In the genomic region with DNA sequence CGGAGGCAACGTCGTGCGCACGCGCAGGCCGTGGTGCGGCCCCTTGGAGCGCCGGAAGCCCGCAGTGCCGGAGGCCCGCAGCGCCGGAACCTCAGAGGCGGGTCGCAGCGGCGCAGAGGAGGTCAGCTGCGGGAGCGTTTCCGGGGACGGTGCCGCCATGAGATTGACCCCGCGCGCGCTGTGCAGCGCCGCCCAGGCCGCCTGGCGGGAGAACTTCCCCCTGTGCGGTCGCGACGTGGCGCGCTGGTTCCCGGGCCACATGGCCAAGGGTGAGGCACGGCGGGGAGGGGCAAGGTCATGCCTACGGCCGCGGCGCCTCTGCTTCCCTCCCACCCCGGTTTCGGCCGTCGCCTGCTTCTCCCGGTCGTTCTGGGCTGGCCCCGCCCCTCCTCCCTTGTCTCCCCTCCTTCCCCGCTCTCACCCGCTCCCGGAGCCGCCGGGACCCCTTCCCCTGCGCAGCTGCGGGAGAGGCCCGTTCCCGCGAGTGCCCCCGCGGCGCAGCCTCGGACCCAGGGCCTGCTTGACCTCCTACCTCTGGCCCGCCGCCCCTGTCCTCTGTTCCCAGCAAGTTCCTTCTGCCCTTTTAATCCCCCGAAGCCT, we compare ENCODE assay signal across 1 cellular context.
TF ChIP-seq lines count a peak whose summit lies in the region.

MTG1 (plus strand) TSS at position 94 of the 600 bp plus-strand sequence; CDS start at position 158, 64 bp downstream.

TF ChIP-seq in HepG2, 621 proteins besides CTCF, POLR2A, EP300 and RAD21 (continued from another document and continues in another):
- TF ChIP-seq, protein P1, sequence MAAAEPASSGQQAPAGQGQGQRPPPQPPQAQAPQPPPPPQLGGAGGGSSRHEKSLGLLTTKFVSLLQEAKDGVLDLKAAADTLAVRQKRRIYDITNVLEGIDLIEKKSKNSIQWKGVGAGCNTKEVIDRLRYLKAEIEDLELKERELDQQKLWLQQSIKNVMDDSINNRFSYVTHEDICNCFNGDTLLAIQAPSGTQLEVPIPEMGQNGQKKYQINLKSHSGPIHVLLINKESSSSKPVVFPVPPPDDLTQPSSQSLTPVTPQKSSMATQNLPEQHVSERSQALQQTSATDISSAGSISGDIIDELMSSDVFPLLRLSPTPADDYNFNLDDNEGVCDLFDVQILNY (CRISPR knock-in tag; conservative IDR thresholded peaks at IDR 0.05), result peak; percentile 83
- TF ChIP-seq ZNF350 (CRISPR knock-in tag; IDR thresholded peaks at IDR 0.05; ENCODE audit: borderline replicate concordance, low read depth) (peak; percentile 76), NFRKB (IDR thresholded peaks at IDR 0.05) (no peak), MED1 (CRISPR knock-in tag; IDR thresholded peaks at IDR 0.05) (peak; percentile 78), CCAR2 (optimal IDR thresholded peaks at IDR 0.05; ENCODE audit: low read depth, low read length) (no peak), ARNT (IDR thresholded peaks at IDR 0.05) (no peak), ZSCAN31 (CRISPR knock-in tag; IDR thresholded peaks at IDR 0.05; ENCODE audit: low read depth) (peak; percentile 69), IRX3 (CRISPR knock-in tag; IDR thresholded peaks at IDR 0.05; ENCODE audit: borderline replicate concordance, low read depth) (no peak), ATM (IDR thresholded peaks at IDR 0.05; ENCODE audit: borderline replicate concordance) (no peak), ZBTB3 (CRISPR knock-in tag; IDR thresholded peaks at IDR 0.05; ENCODE audit: borderline replicate concordance, low read depth) (0 out of 2 replicates have a peak, but pooled peaks have one; percentile 35), MYNN (CRISPR knock-in tag; IDR thresholded peaks at IDR 0.05; ENCODE audit: low read depth) (peak; percentile 83; the same call in 1 of the 2 replicates), ISX (CRISPR knock-in tag; conservative IDR thresholded peaks at IDR 0.05) (no peak), MTA1 (CRISPR knock-in tag; IDR thresholded peaks at IDR 0.05; ENCODE audit: borderline replicate concordance) (peak; percentile 91; the same call in 1 of the 2 replicates), TGIF2 (CRISPR knock-in tag; IDR thresholded peaks at IDR 0.05) (no peak), PITX1 (CRISPR knock-in tag; IDR thresholded peaks at IDR 0.05) (peak; percentile 78), ZNF782 (CRISPR knock-in tag; IDR thresholded peaks at IDR 0.05; ENCODE audit: borderline replicate concordance) (peak; percentile 85; the same call in 1 of the 2 replicates), RNF2 (conservative IDR thresholded peaks at IDR 0.05; ENCODE audit: low read depth) (no peak; the same call in 1 of the 2 replicates), ZNF10 (CRISPR knock-in tag; IDR thresholded peaks at IDR 0.05; ENCODE audit: borderline replicate concordance, low read depth) (no peak), ZNF260 (CRISPR knock-in tag; IDR thresholded peaks at IDR 0.05; ENCODE audit: borderline replicate concordance, low read depth) (0 out of 2 replicates have a peak, but pooled peaks have one; percentile 65), SIN3B (IDR thresholded peaks at IDR 0.05; ENCODE audit: low read length) (no peak), ZNF75D (CRISPR knock-in tag; IDR thresholded peaks at IDR 0.05; ENCODE audit: borderline replicate concordance) (peak; percentile 63; the same call in 1 of the 2 replicates), HMGXB4 (CRISPR knock-in tag; IDR thresholded peaks at IDR 0.05; ENCODE audit: borderline replicate concordance in 1 of 2, low read depth in 1 of 2) (peak; percentile 88 to 91), ZNF143 (CRISPR knock-in tag; IDR thresholded peaks at IDR 0.05) (peak; percentile 56; the same call in 1 of the 2 replicates), LCORL (IDR thresholded peaks at IDR 0.05) (no peak), LCORL (CRISPR knock-in tag; IDR thresholded peaks at IDR 0.05) (peak; percentile 80), KLF15 (CRISPR knock-in tag; IDR thresholded peaks at IDR 0.05; ENCODE audit: borderline replicate concordance) (0 out of 2 replicates have a peak, but pooled peaks have one; percentile 74), ATF1 (CRISPR knock-in tag; IDR thresholded peaks at IDR 0.05) (no peak)
- TF ChIP-seq, protein P2, sequence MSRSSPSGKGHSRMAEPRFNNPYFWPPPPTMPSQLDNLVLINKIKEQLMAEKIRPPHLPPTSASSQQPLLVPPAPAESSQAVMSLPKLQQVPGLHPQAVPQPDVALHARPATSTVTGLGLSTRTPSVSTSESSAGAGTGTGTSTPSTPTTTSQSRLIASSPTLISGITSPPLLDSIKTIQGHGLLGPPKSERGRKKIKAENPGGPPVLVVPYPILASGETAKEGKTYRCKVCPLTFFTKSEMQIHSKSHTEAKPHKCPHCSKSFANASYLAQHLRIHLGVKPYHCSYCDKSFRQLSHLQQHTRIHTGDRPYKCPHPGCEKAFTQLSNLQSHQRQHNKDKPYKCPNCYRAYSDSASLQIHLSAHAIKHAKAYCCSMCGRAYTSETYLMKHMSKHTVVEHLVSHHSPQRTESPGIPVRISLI (CRISPR knock-in tag; IDR thresholded peaks at IDR 0.05; ENCODE audit: borderline replicate concordance), result no peak; the same call in 1 of the 2 replicates
- TF ChIP-seq, protein P3, sequence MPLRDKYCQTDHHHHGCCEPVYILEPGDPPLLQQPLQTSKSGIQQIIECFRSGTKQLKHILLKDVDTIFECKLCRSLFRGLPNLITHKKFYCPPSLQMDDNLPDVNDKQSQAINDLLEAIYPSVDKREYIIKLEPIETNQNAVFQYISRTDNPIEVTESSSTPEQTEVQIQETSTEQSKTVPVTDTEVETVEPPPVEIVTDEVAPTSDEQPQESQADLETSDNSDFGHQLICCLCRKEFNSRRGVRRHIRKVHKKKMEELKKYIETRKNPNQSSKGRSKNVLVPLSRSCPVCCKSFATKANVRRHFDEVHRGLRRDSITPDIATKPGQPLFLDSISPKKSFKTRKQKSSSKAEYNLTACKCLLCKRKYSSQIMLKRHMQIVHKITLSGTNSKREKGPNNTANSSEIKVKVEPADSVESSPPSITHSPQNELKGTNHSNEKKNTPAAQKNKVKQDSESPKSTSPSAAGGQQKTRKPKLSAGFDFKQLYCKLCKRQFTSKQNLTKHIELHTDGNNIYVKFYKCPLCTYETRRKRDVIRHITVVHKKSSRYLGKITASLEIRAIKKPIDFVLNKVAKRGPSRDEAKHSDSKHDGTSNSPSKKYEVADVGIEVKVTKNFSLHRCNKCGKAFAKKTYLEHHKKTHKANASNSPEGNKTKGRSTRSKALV (CRISPR knock-in tag; IDR thresholded peaks at IDR 0.05), result peak; percentile 76; the same call in 1 of the 2 replicates
- TF ChIP-seq, protein P4, sequence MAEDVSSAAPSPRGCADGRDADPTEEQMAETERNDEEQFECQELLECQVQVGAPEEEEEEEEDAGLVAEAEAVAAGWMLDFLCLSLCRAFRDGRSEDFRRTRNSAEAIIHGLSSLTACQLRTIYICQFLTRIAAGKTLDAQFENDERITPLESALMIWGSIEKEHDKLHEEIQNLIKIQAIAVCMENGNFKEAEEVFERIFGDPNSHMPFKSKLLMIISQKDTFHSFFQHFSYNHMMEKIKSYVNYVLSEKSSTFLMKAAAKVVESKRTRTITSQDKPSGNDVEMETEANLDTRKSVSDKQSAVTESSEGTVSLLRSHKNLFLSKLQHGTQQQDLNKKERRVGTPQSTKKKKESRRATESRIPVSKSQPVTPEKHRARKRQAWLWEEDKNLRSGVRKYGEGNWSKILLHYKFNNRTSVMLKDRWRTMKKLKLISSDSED (CRISPR knock-in tag; IDR thresholded peaks at IDR 0.05), result peak; percentile 97
- TF ChIP-seq, protein P5, sequence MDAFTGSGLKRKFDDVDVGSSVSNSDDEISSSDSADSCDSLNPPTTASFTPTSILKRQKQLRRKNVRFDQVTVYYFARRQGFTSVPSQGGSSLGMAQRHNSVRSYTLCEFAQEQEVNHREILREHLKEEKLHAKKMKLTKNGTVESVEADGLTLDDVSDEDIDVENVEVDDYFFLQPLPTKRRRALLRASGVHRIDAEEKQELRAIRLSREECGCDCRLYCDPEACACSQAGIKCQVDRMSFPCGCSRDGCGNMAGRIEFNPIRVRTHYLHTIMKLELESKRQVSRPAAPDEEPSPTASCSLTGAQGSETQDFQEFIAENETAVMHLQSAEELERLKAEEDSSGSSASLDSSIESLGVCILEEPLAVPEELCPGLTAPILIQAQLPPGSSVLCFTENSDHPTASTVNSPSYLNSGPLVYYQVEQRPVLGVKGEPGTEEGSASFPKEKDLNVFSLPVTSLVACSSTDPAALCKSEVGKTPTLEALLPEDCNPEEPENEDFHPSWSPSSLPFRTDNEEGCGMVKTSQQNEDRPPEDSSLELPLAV (CRISPR knock-in tag; conservative IDR thresholded peaks at IDR 0.05; ENCODE audit: low read depth), result no peak
- TF ChIP-seq, protein P6, sequence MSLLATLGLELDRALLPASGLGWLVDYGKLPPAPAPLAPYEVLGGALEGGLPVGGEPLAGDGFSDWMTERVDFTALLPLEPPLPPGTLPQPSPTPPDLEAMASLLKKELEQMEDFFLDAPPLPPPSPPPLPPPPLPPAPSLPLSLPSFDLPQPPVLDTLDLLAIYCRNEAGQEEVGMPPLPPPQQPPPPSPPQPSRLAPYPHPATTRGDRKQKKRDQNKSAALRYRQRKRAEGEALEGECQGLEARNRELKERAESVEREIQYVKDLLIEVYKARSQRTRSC (CRISPR knock-in tag; IDR thresholded peaks at IDR 0.05; ENCODE audit: low read depth), result no peak
- TF ChIP-seq, protein P7, sequence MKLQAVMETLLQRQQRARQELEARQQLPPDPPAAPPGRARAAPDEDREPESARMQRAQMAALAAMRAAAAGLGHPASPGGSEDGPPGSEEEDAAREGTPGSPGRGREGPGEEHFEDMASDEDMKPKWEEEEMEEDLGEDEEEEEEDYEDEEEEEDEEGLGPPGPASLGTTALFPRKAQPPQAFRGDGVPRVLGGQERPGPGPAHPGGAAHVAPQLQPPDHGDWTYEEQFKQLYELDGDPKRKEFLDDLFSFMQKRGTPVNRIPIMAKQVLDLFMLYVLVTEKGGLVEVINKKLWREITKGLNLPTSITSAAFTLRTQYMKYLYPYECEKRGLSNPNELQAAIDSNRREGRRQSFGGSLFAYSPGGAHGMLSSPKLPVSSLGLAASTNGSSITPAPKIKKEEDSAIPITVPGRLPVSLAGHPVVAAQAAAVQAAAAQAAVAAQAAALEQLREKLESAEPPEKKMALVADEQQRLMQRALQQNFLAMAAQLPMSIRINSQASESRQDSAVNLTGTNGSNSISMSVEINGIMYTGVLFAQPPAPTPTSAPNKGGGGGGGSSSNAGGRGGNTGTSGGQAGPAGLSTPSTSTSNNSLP (IDR thresholded peaks at IDR 0.05; ENCODE audit: low read depth, low read length), result no peak
- TF ChIP-seq, protein P8, sequence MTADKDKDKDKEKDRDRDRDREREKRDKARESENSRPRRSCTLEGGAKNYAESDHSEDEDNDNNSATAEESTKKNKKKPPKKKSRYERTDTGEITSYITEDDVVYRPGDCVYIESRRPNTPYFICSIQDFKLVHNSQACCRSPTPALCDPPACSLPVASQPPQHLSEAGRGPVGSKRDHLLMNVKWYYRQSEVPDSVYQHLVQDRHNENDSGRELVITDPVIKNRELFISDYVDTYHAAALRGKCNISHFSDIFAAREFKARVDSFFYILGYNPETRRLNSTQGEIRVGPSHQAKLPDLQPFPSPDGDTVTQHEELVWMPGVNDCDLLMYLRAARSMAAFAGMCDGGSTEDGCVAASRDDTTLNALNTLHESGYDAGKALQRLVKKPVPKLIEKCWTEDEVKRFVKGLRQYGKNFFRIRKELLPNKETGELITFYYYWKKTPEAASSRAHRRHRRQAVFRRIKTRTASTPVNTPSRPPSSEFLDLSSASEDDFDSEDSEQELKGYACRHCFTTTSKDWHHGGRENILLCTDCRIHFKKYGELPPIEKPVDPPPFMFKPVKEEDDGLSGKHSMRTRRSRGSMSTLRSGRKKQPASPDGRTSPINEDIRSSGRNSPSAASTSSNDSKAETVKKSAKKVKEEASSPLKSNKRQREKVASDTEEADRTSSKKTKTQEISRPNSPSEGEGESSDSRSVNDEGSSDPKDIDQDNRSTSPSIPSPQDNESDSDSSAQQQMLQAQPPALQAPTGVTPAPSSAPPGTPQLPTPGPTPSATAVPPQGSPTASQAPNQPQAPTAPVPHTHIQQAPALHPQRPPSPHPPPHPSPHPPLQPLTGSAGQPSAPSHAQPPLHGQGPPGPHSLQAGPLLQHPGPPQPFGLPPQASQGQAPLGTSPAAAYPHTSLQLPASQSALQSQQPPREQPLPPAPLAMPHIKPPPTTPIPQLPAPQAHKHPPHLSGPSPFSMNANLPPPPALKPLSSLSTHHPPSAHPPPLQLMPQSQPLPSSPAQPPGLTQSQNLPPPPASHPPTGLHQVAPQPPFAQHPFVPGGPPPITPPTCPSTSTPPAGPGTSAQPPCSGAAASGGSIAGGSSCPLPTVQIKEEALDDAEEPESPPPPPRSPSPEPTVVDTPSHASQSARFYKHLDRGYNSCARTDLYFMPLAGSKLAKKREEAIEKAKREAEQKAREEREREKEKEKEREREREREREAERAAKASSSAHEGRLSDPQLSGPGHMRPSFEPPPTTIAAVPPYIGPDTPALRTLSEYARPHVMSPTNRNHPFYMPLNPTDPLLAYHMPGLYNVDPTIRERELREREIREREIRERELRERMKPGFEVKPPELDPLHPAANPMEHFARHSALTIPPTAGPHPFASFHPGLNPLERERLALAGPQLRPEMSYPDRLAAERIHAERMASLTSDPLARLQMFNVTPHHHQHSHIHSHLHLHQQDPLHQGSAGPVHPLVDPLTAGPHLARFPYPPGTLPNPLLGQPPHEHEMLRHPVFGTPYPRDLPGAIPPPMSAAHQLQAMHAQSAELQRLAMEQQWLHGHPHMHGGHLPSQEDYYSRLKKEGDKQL (CRISPR knock-in tag; IDR thresholded peaks at IDR 0.05; ENCODE audit: low read depth), result no peak
